ENCODE assay signal across 24 cellular contexts in genomic region chr3:8764528-8764927, GRCh38. TPM values are rescaled to one million over a fixed set of nuclear protein-coding genes. Genes with fewer than 3 reads are reported as not detected.
DNase-seq lines count a peak whose midpoint lies in the region; ATAC-seq and TF ChIP-seq lines count a peak whose summit lies in the region.
"Had no signal": no experiment of that assay in that cellular context is flagged by ENCODE, and none has a peak within 500 bp of the region (broad histone marks: within the 10 kb centered on the region; RNA-seq: fewer than 3 reads in every experiment).

No MANE protein-coding gene starts in this region.

- peaks cover 22% of the 10 kb centered on the region for H3K4me1 ChIP-seq in osteoblast (ENCODE audit: insufficient read depth, low read length)
- H3K4me1 ChIP-seq: BE2C had no signal

- no peak overlapping the region for H3K4me2 ChIP-seq in osteoblast (ENCODE audit: insufficient read depth, low read length)

- H3K4me3 ChIP-seq in AG04450 (ENCODE audit: low read depth, low read length) (0 out of 2 replicates have a peak overlapping the region, but pooled peaks have one; percentile 4), osteoblast (ENCODE audit: insufficient read depth, low read length) (no peak overlapping the region)
- H3K4me3 ChIP-seq: MG63, SJCRH30 had no signal

- no peak overlapping the region for H2AFZ ChIP-seq in osteoblast (ENCODE audit: low read length)

- H3K79me2 ChIP-seq in osteoblast (ENCODE audit: insufficient read depth, low read length) = peaks cover 12% of the 10 kb centered on the region

- peaks cover 16% of the 10 kb centered on the region for H4K20me1 ChIP-seq in osteoblast (ENCODE audit: insufficient read depth, low read length)

- no peaks in the 10 kb centered on the region for H3K27me3 ChIP-seq in AG04450 (ENCODE audit: control insufficient read depth, insufficient read depth, low read length)
- H3K27me3 ChIP-seq in osteoblast (ENCODE audit: insufficient read depth, low read length) = peaks cover 22% of the 10 kb centered on the region
- H3K27me3 ChIP-seq: BE2C, MG63, SJCRH30 had no signal

- POLR2A ChIA-PET in AG04450 (lab: Yijun Ruan, JAX) = no interaction called here

- DNase-seq in AG04450 (ENCODE audit: low read depth, low spot score) = no peak
- DNase-seq in D341Med (ENCODE audit: low spot score) = peak; percentile 8
- peak; percentile 44 for DNase-seq in SK-N-DZ (ENCODE audit: low spot score)
- DNase-seq in osteoblast (ENCODE audit: insufficient read length, low spot score, missing footprints) = peak; percentile 43
- no peak for DNase-seq in omental fat pad (ENCODE audit: low spot score)
- no peak for DNase-seq in stimulated activated CD8-positive, alpha-beta memory T cell treated with anti-CD3 and anti-CD28 coated beads, Interleukin-4, amount 100 ng/mL, for 48 hours
- no peak for DNase-seq in NCI-H748 treated with DMSO at 0.1 percent for 48 hours (lab: John Stamatoyannopoulos, UW)
- DNase-seq: BE2C; Calu3; DMS153; DND-41; GOT3; HCEC 1CT; KBM-7; MG63; NCI-H1105 treated with DMSO at 0.1 percent for 48 hours; NCI-H2029; NCI-H446; NCI-H524 treated with DMSO at 0.1 percent for 48 hours; NCI-H82; NK-92 treated with Interleukin-12 subunit alpha and Interleukin-12 subunit beta, amount 100 ng/mL, for 24 hours; PC-3; SJCRH30 had no signal

- CTCF ChIA-PET in AG04450 (lab: Charles Lee) = no interaction called here

- H3K36me3 ChIP-seq in osteoblast (ENCODE audit: insufficient read depth, low read length) = peaks cover 3% of the 10 kb centered on the region
- H3K36me3 ChIP-seq: BE2C, MG63, SJCRH30 had no signal

- H3K9me3 ChIP-seq in AG04450 (ENCODE audit: control insufficient read depth, insufficient read depth, low read length) = no peaks in the 10 kb centered on the region; the same call in 1 of the 2 replicates
- H3K9me3 ChIP-seq in osteoblast (ENCODE audit: low read depth, low read length) = no peaks in the 10 kb centered on the region
- H3K9me3 ChIP-seq: BE2C, MG63, SJCRH30 had no signal

- no peak for TF ChIP-seq CTCF in AG04450 (IDR thresholded peaks at IDR 0.05; ENCODE audit: low read depth, low read length)
- TF ChIP-seq CTCF in osteoblast (IDR thresholded peaks at IDR 0.05; ENCODE audit: extremely low read depth, low read depth, low read length) = no peak
- no peak for TF ChIP-seq CTCF in omental fat pad (IDR thresholded peaks at IDR 0.05)

- H3K27ac ChIP-seq in AG04450 (ENCODE audit: low read depth, low read length) (no peak overlapping the region), osteoblast (ENCODE audit: low read depth, low read length) (no peak overlapping the region)
- H3K27ac ChIP-seq: SJCRH30 had no signal

- no peak for ATAC-seq in omental fat pad (ENCODE audit: low FRiP score)
- ATAC-seq: PC-3 had no signal

RNA-seq across cellular contexts. Expression of gene OXTR, which starts 4.9 kb away (rescaled TPM):
- polyA plus RNA-seq in AG04450 (2011; rRNA removed) = 57.2 and 58.7 TPM in 2 replicates
- polyA minus RNA-seq in AG04450 (2011; rRNA and poly(A)+ RNA removed) = 48.8 and 56.0 TPM in 2 replicates
- polyA plus RNA-seq in SK-N-DZ (2014; cell fraction: cytosol; rRNA removed) = 0.70 and 1.7 TPM in 2 replicates
- polyA plus RNA-seq in SK-N-DZ (2014; cell fraction: nucleus; rRNA removed) = 5.2 and 16.9 TPM in 2 replicates
- total RNA-seq in osteoblast (2.5 and 6.2 TPM in 2 replicates), omental fat pad (1 to 10 TPM in 2 of 4 donors, under 1 TPM in 2; 0.13 to 2.4 (median 0.83) TPM)

RNA-seq across cellular contexts. Expression of gene CAV3, which starts 30.9 kb away (rescaled TPM):
- polyA plus RNA-seq in AG04450 (2011; rRNA removed) = not detected in 2 replicates
- 0.56 TPM in 1 of 2 replicates, not detected in the other for polyA minus RNA-seq in AG04450 (2011; rRNA and poly(A)+ RNA removed)
- not detected in 2 replicates for polyA plus RNA-seq in SK-N-DZ (2014; cell fraction: cytosol; rRNA removed)
- polyA plus RNA-seq in SK-N-DZ (2014; cell fraction: nucleus; rRNA removed) = not detected in 2 replicates
- total RNA-seq in osteoblast (not detected in 2 replicates), omental fat pad (not detected)
- total RNA-seq: Calu3, G401, PC-3 had no signal

Comparison
In these comparisons a context has a peak if more than half of its experiments do, and no peak if none do; other contexts are left out.
1. DNase-seq: peak in D341Med (single experiment), SK-N-DZ (single experiment) and osteoblast (single experiment); none in AG04450 (single experiment), omental fat pad (single experiment), stimulated activated CD8-positive, alpha-beta memory T cell treated with anti-CD3 and anti-CD28 coated beads, Interleukin-4, amount 100 ng/mL, for 48 hours (single experiment) and NCI-H748 treated with DMSO at 0.1 percent for 48 hours (single experiment).